In genomic region chr4:11710484-11710883, GRCh38 we compare ENCODE assay signal across 1 cellular context.
TF ChIP-seq lines count a peak whose summit lies in the region.

No MANE protein-coding gene starts in this region.

TF ChIP-seq in GM23338, 12 proteins besides CTCF, POLR2A, EP300 and RAD21 (continued from another document):
- TF ChIP-seq REST (IDR thresholded peaks at IDR 0.05; ENCODE audit: unreplicated experiment) (no peak), ZNF462 (CRISPR knock-in tag; IDR thresholded peaks at IDR 0.05) (no peak), ZNF331 (CRISPR knock-in tag; IDR thresholded peaks at IDR 0.05; ENCODE audit: low read depth) (no peak)
TF ChIP-seq in GM23338: peak in this region for 0.
